17 cellular contexts compared by ENCODE assay signal in genomic region chr1:16927711-16928485, GRCh38. TPM values are rescaled to one million over a fixed set of nuclear protein-coding genes. Genes with fewer than 3 reads are reported as not detected.
DNase-seq lines count a peak whose midpoint lies in the region; ATAC-seq and TF ChIP-seq lines count a peak whose summit lies in the region.
"Had no signal": no experiment of that assay in that cellular context is flagged by ENCODE, and none has a peak within 500 bp of the region (broad histone marks: within the 10 kb centered on the region; RNA-seq: fewer than 3 reads in every experiment).

No MANE protein-coding gene starts in this region.

- TF ChIP-seq RAD21 in neural cell (conservative IDR thresholded peaks at IDR 0.05), result no peak

- H3K27ac Mint-ChIP-seq in WTC11, result peak overlapping the region; percentile 80; the same call in 1 of the 2 replicates
- no peak overlapping the region for H3K27ac Mint-ChIP-seq in nephron progenitor cell

- peak overlapping the region; percentile 49 for H3K4me2 ChIP-seq in BLaER1
- no peak overlapping the region for H3K4me2 ChIP-seq in neural cell (ENCODE audit: low read length)

- no peak overlapping the region for H3K27ac ChIP-seq in BLaER1
- peak overlapping the region; percentile 80 for H3K27ac ChIP-seq in neural cell (ENCODE audit: low read length)
- H3K27ac ChIP-seq: ascending aorta, pancreas, suprapubic skin had no signal

- H3F3A ChIP-seq in neural cell (ENCODE audit: insufficient read depth, low read length, poor library complexity, severe bottlenecking), result no peaks in the 10 kb centered on the region

- H4K20me1 ChIP-seq in BLaER1 (peaks cover 44% of the 10 kb centered on the region), neural cell (ENCODE audit: insufficient read depth) (no peaks in the 10 kb centered on the region)

- no peak for TF ChIP-seq EP300 in neural cell (conservative IDR thresholded peaks at IDR 0.05; ENCODE audit: poor library complexity, severe bottlenecking)

- CTCF ChIA-PET in WTC11 (lab: Charles Lee), result interaction anchor here (0.6 kb wide), 1 partner anchor 303 kb away, joined by 3 read pairs; no protein-coding TSS in a partner anchor

- peaks cover 20% of the 10 kb centered on the region for H3K4me1 Mint-ChIP-seq in WTC11
- H3K4me1 Mint-ChIP-seq in nephron progenitor cell, result peaks cover 46% of the 10 kb centered on the region

- DNase-seq in NCI-H1417 (lab: John Stamatoyannopoulos, UW) (peak in 2 of 3 experiments; percentile 16 to 23), NCI-H1417 treated with DMSO at 0.1 percent for 48 hours (lab: John Stamatoyannopoulos, UW) (no peak), WTC11 (ENCODE audit: low spot score) (no peak), nephron progenitor cell (no peak), BE2C (no peak)
- DNase-seq: 8988T; activated CD4-positive, CD25-positive, alpha-beta regulatory T cell; C1 segment of cervical spinal cord; NCI-H1694; stimulated activated CD4-positive, alpha-beta T cell treated with anti-CD3 and anti-CD28 coated beads, Interleukin-2, amount 100 ng/mL, for 48 hours had no signal

- H3K4me3 ChIP-seq in BLaER1 (no peak overlapping the region), neural cell (ENCODE audit: low read length) (no peak overlapping the region), BE2C (ENCODE audit: low read depth, low read length) (no peak overlapping the region)
- H3K4me3 ChIP-seq: ascending aorta, pancreas, suprapubic skin had no signal

- no peak overlapping the region for H3K4me3 Mint-ChIP-seq in WTC11
- no peak overlapping the region for H3K4me3 Mint-ChIP-seq in nephron progenitor cell

- H3K9me3 Mint-ChIP-seq in WTC11 (no peaks in the 10 kb centered on the region), nephron progenitor cell (no peaks in the 10 kb centered on the region)

- H2AFZ ChIP-seq in neural cell (ENCODE audit: low read depth, low read length), result no peak overlapping the region

- peaks cover 7% of the 10 kb centered on the region for H3K79me2 ChIP-seq in neural cell (replicated peaks; ENCODE audit: insufficient read depth, low read length)

- no peak overlapping the region for H3K9ac ChIP-seq in BLaER1
- peak overlapping the region; percentile 59 for H3K9ac ChIP-seq in neural cell (ENCODE audit: low read length)

- no peaks in the 10 kb centered on the region for H3K9me2 ChIP-seq in neural cell (ENCODE audit: insufficient read depth, low read length)

- no peak for TF ChIP-seq CTCF in WTC11 (IDR thresholded peaks at IDR 0.05)
- no peak for TF ChIP-seq CTCF in neural cell (IDR thresholded peaks at IDR 0.05; ENCODE audit: poor library complexity, severe bottlenecking)
- TF ChIP-seq CTCF in nephron progenitor cell (IDR thresholded peaks at IDR 0.05), result no peak
- no peak for TF ChIP-seq CTCF in BE2C (IDR thresholded peaks at IDR 0.05; ENCODE audit: low read depth, low read length)

- no peaks in the 10 kb centered on the region for H3K36me3 ChIP-seq in BLaER1
- no peaks in the 10 kb centered on the region for H3K36me3 ChIP-seq in neural cell (ENCODE audit: insufficient read depth, low read length)
- no peaks in the 10 kb centered on the region for H3K36me3 ChIP-seq in BE2C

- H3K27me3 ChIP-seq in BLaER1, result no peaks in the 10 kb centered on the region
- no peaks in the 10 kb centered on the region for H3K27me3 ChIP-seq in neural cell (ENCODE audit: insufficient read depth, low read depth, low read length)
- no peaks in the 10 kb centered on the region for H3K27me3 ChIP-seq in BE2C
- H3K27me3 ChIP-seq: ascending aorta, pancreas, suprapubic skin had no signal

- peaks cover 18% of the 10 kb centered on the region; the same call in 1 of the 2 replicates for H3K36me3 Mint-ChIP-seq in WTC11
- H3K36me3 Mint-ChIP-seq in nephron progenitor cell (ENCODE audit: low read depth), result peaks cover 4% of the 10 kb centered on the region

- H3K9me3 ChIP-seq in BLaER1 (no peaks in the 10 kb centered on the region), neural cell (ENCODE audit: low read length) (no peaks in the 10 kb centered on the region), BE2C (no peaks in the 10 kb centered on the region)
- H3K9me3 ChIP-seq: ascending aorta, pancreas, suprapubic skin had no signal

- ATAC-seq in WTC11, result no peak
- no peak for ATAC-seq in GM19455 (IDR thresholded peaks at IDR 0.05; ENCODE audit: unreplicated experiment)
- ATAC-seq: pancreas had no signal

- POLR2A ChIA-PET in WTC11 (lab: Charles Lee), result no interaction called here

- H3K27me3 Mint-ChIP-seq in WTC11 (ENCODE audit: low read depth), result no peaks in the 10 kb centered on the region
- H3K27me3 Mint-ChIP-seq in nephron progenitor cell (ENCODE audit: low read depth, poor library complexity), result peaks cover 2% of the 10 kb centered on the region

- H3K4me1 ChIP-seq in BLaER1, result peaks cover 53% of the 10 kb centered on the region
- H3K4me1 ChIP-seq in BE2C, result no peaks in the 10 kb centered on the region
- H3K4me1 ChIP-seq: ascending aorta, pancreas had no signal

TF ChIP-seq in WTC11, 78 proteins besides CTCF, POLR2A, EP300 and RAD21 (continues in another document):
- TF ChIP-seq, protein P1, sequence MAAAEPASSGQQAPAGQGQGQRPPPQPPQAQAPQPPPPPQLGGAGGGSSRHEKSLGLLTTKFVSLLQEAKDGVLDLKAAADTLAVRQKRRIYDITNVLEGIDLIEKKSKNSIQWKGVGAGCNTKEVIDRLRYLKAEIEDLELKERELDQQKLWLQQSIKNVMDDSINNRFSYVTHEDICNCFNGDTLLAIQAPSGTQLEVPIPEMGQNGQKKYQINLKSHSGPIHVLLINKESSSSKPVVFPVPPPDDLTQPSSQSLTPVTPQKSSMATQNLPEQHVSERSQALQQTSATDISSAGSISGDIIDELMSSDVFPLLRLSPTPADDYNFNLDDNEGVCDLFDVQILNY (CRISPR knock-in tag; IDR thresholded peaks at IDR 0.05), result no peak
- TF ChIP-seq, protein P2, sequence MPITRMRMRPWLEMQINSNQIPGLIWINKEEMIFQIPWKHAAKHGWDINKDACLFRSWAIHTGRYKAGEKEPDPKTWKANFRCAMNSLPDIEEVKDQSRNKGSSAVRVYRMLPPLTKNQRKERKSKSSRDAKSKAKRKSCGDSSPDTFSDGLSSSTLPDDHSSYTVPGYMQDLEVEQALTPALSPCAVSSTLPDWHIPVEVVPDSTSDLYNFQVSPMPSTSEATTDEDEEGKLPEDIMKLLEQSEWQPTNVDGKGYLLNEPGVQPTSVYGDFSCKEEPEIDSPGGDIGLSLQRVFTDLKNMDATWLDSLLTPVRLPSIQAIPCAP (CRISPR knock-in tag; IDR thresholded peaks at IDR 0.05), result no peak
- TF ChIP-seq IRF2 (CRISPR knock-in tag; IDR thresholded peaks at IDR 0.05; ENCODE audit: borderline replicate concordance, low read depth) (no peak), E2F1 (CRISPR knock-in tag; IDR thresholded peaks at IDR 0.05) (no peak)

TF ChIP-seq in neural cell, 6 proteins besides CTCF, POLR2A, EP300 and RAD21:
- no peak for TF ChIP-seq EZH2 (IDR thresholded peaks at IDR 0.05; ENCODE audit: borderline replicate concordance, insufficient read depth, low read length, poor library complexity, severe bottlenecking)
- TF ChIP-seq SMC3 (conservative IDR thresholded peaks at IDR 0.05; ENCODE audit: poor library complexity), result no peak
- TF ChIP-seq TAF1 (IDR thresholded peaks at IDR 0.05; ENCODE audit: low read depth), result no peak
- TF ChIP-seq MXI1 (conservative IDR thresholded peaks at IDR 0.05; ENCODE audit: poor library complexity, severe bottlenecking), result no peak
- TF ChIP-seq POLR2AphosphoS5 (IDR thresholded peaks at IDR 0.05), result no peak
- TF ChIP-seq, protein P3, sequence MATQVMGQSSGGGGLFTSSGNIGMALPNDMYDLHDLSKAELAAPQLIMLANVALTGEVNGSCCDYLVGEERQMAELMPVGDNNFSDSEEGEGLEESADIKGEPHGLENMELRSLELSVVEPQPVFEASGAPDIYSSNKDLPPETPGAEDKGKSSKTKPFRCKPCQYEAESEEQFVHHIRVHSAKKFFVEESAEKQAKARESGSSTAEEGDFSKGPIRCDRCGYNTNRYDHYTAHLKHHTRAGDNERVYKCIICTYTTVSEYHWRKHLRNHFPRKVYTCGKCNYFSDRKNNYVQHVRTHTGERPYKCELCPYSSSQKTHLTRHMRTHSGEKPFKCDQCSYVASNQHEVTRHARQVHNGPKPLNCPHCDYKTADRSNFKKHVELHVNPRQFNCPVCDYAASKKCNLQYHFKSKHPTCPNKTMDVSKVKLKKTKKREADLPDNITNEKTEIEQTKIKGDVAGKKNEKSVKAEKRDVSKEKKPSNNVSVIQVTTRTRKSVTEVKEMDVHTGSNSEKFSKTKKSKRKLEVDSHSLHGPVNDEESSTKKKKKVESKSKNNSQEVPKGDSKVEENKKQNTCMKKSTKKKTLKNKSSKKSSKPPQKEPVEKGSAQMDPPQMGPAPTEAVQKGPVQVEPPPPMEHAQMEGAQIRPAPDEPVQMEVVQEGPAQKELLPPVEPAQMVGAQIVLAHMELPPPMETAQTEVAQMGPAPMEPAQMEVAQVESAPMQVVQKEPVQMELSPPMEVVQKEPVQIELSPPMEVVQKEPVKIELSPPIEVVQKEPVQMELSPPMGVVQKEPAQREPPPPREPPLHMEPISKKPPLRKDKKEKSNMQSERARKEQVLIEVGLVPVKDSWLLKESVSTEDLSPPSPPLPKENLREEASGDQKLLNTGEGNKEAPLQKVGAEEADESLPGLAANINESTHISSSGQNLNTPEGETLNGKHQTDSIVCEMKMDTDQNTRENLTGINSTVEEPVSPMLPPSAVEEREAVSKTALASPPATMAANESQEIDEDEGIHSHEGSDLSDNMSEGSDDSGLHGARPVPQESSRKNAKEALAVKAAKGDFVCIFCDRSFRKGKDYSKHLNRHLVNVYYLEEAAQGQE (IDR thresholded peaks at IDR 0.05; ENCODE audit: borderline replicate concordance), result no peak
TF ChIP-seq in neural cell: peak in this region for 0.

RNA-seq across cellular contexts. Expression of gene CROCC, which starts 6.2 kb away (rescaled TPM):
- 73.8 to 75.6 TPM (median 73.9 TPM) in 3 replicates for total RNA-seq in WTC11 (2021)
- 23.6 and 26.3 TPM in 2 replicates for polyA plus RNA-seq in neural cell
- 17.8 and 21.2 TPM in 2 replicates for polyA minus RNA-seq in neural cell
- polyA plus RNA-seq in BE2C (2012; ENCODE audit: insufficient read depth, insufficient read length, low read depth), result 20.4 TPM

RNA-seq across cellular contexts. Expression of gene RNU1-2, which starts 32.1 kb away (rescaled TPM):
- total RNA-seq in WTC11 (2021), result 1,028 to 1,267 TPM (median 1,197 TPM) in 3 replicates
- polyA plus RNA-seq in neural cell, result under 0.01 TPM in 1 of 2 replicates, not detected in the other
- polyA minus RNA-seq in neural cell, result under 0.01 TPM in 2 replicates
- polyA plus RNA-seq in BE2C (2012; ENCODE audit: insufficient read depth, insufficient read length, low read depth), result 5.0 TPM
- polyA plus RNA-seq: pancreas had no signal

RNA-seq across cellular contexts. Expression of gene MFAP2, which starts 52.5 kb away (rescaled TPM):
- 136 to 144 TPM (median 141 TPM) in 3 replicates for total RNA-seq in WTC11 (2021)
- polyA plus RNA-seq in neural cell, result 68.4 and 80.8 TPM in 2 replicates
- 15.1 and 25.4 TPM in 2 replicates for polyA minus RNA-seq in neural cell
- 21.0 TPM for polyA plus RNA-seq in BE2C (2012; ENCODE audit: insufficient read depth, insufficient read length, low read depth)
- total RNA-seq: T-helper 1 cell treated with Interleukin-12 subunit alpha and Interleukin-12 subunit beta and Interleukin-4 antibody, amounts not matched to agents 30 ng/mL and 1 ng/mL, for 36 hours had no signal

Comparison
In these comparisons a context has a peak if more than half of its experiments do, and no peak if none do; other contexts are left out.
1. DNase-seq: peak in NCI-H1417 (2 of 3); none in NCI-H1417 treated with DMSO at 0.1 percent for 48 hours (single experiment), WTC11 (single experiment), nephron progenitor cell (single experiment) and BE2C (single experiment).